Comparison of ENCODE assay signal across 17 cellular contexts in genomic region chr6:73606428-73606827, GRCh38.
"Had no signal": no experiment of that assay in that cellular context is flagged by ENCODE, and none has a peak within 500 bp of the region (broad histone marks: within the 10 kb centered on the region; RNA-seq: fewer than 3 reads in every experiment).

No MANE protein-coding gene starts in this region.

- H3K4me3 ChIP-seq: body of pancreas, heart left ventricle, spleen, transverse colon had no signal

- H3K4me1 Mint-ChIP-seq: central memory CD8-positive, alpha-beta T cell; stimulated activated naive B cell treated with anti-CD40 and anti-IgM and Interleukin-4, amounts not matched to agents 10 μg/mL and 1 μg/mL and 100 μg/mL, for 72 hours had no signal

- H3K27ac ChIP-seq: body of pancreas, heart left ventricle, spleen, transverse colon had no signal

- H3K4me1 ChIP-seq: body of pancreas had no signal

- H3K27ac Mint-ChIP-seq: activated B cell treated with CpG ODN at 0.5 μM for 24 hours; activated CD4-positive, alpha-beta T cell treated with anti-CD3 and anti-CD28 coated beads, Interleukin-2, amount 10 ng/mL, durations not matched to agents 7 days and 5 days; activated T-helper 17 cell treated with anti-CD3 and anti-CD28 coated beads, Interleukin-2, amount 50 U/mL, for 72 hours; natural killer cell; stimulated activated naive B cell treated with anti-CD40 and anti-IgM and Interleukin-4, amounts not matched to agents 10 μg/mL and 1 μg/mL and 100 μg/mL, for 72 hours had no signal

- H3K27me3 ChIP-seq: body of pancreas, heart left ventricle, spleen, transverse colon had no signal

- H3K9me3 Mint-ChIP-seq: activated B cell treated with CpG ODN at 0.5 μM for 24 hours; activated CD4-positive, alpha-beta T cell treated with anti-CD3 and anti-CD28 coated beads, Interleukin-2, amount 10 ng/mL, durations not matched to agents 7 days and 5 days; activated T-helper 17 cell treated with anti-CD3 and anti-CD28 coated beads, Interleukin-2, amount 50 U/mL, for 72 hours; central memory CD8-positive, alpha-beta T cell; natural killer cell; stimulated activated naive B cell treated with anti-CD40 and anti-IgM and Interleukin-4, amounts not matched to agents 10 μg/mL and 1 μg/mL and 100 μg/mL, for 72 hours had no signal

- H3K27me3 Mint-ChIP-seq: activated B cell treated with CpG ODN at 0.5 μM for 24 hours; activated CD4-positive, alpha-beta T cell treated with anti-CD3 and anti-CD28 coated beads, Interleukin-2, amount 10 ng/mL, durations not matched to agents 7 days and 5 days; activated T-helper 17 cell treated with anti-CD3 and anti-CD28 coated beads, Interleukin-2, amount 50 U/mL, for 72 hours; central memory CD8-positive, alpha-beta T cell; stimulated activated naive B cell treated with anti-CD40 and anti-IgM and Interleukin-4, amounts not matched to agents 10 μg/mL and 1 μg/mL and 100 μg/mL, for 72 hours had no signal

- DNase-seq: activated B cell treated with CpG ODN at 0.5 μM for 24 hours; activated CD4-positive, alpha-beta T cell treated with anti-CD3 and anti-CD28 coated beads, Interleukin-2, amount 10 ng/mL, durations not matched to agents 7 days and 5 days; activated naive CD4-positive, alpha-beta T cell treated with anti-CD3 and anti-CD28 coated beads, Interleukin-2, amount 50 U/mL, for 16 hours; amniotic stem cell; body of pancreas; foreskin melanocyte; heart left ventricle; mammary epithelial cell; natural killer cell; nucleus accumbens; right cardiac atrium; spleen; stimulated activated CD4-positive, alpha-beta T cell treated with anti-CD3 and anti-CD28 coated beads, Interleukin-1b, Interleukin-23, amount 100 ng/mL, for 48 hours; stimulated activated naive B cell treated with anti-CD40 and anti-IgM and Interleukin-4, amounts not matched to agents 10 μg/mL and 1 μg/mL and 100 μg/mL, for 72 hours; transverse colon had no signal

- H3K9me3 ChIP-seq: body of pancreas, heart left ventricle, spleen, transverse colon had no signal

- H3K4me3 Mint-ChIP-seq: activated B cell treated with CpG ODN at 0.5 μM for 24 hours; activated CD4-positive, alpha-beta T cell treated with anti-CD3 and anti-CD28 coated beads, Interleukin-2, amount 10 ng/mL, durations not matched to agents 7 days and 5 days; activated T-helper 17 cell treated with anti-CD3 and anti-CD28 coated beads, Interleukin-2, amount 50 U/mL, for 72 hours; central memory CD8-positive, alpha-beta T cell; natural killer cell; stimulated activated naive B cell treated with anti-CD40 and anti-IgM and Interleukin-4, amounts not matched to agents 10 μg/mL and 1 μg/mL and 100 μg/mL, for 72 hours had no signal

- ATAC-seq: activated T-helper 17 cell treated with anti-CD3 and anti-CD28 coated beads, Interleukin-2, amount 50 U/mL, for 72 hours; body of pancreas; heart left ventricle; natural killer cell; right cardiac atrium; stimulated activated naive B cell treated with anti-CD40 and anti-IgM and Interleukin-4, amounts not matched to agents 10 μg/mL and 1 μg/mL and 100 μg/mL, for 72 hours had no signal
